19 cellular contexts compared by ENCODE assay signal in the genomic region with DNA sequence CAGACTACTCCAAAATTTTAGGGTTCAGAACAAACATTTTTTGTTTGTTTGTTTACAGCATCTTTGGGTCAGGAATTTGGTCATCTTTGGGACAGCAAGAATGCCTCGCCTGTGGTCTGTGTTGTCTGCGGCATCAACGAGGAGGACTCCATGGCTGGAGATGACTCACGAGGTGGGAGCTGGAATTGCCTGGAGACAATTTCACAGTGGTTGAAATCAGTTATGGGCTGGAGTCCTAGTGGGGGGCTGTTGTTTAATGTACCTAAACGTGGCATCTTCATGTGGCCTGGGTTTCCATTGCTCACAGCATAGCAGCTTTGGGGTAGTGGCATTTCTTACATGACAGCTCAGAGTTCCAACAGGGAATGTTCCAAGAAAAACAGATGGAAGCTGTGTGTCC.
DNase-seq lines count a peak whose midpoint lies in the region; ATAC-seq, FAIRE-seq and TF ChIP-seq lines count a peak whose summit lies in the region.
"Had no signal": no experiment of that assay in that cellular context is flagged by ENCODE, and none has a peak within 500 bp of the region (broad histone marks: within the 10 kb centered on the region; RNA-seq: fewer than 3 reads in every experiment).

No MANE protein-coding gene starts in this region.

- DNase-seq in EL (peak; percentile 46), RCC 7860 (ENCODE audit: low spot score) (peak; percentile 58), astrocyte of the spinal cord (ENCODE audit: low read depth, low spot score) (peak; percentile 69), urothelium cell line (ENCODE audit: low spot score) (peak; percentile 16), iPS-NIHi11 (ENCODE audit: low spot score) (no peak)
- DNase-seq in activated CD4-positive, alpha-beta T cell treated with anti-CD3 and anti-CD28 coated beads for 48 hours: no peak
- DNase-seq: AML-193, DMS79 treated with DMSO at 0.1 percent for 48 hours, GF-D8, HCEC 1CT, IMR-90, NCI-H1105, NCI-H1694, NCI-H2081 treated with DMSO at 0.1 percent for 48 hours, NCI-H446 treated with DMSO at 0.1 percent for 48 hours, OCI-M1 had no signal

- ATAC-seq in activated CD4-positive, CD25-positive, alpha-beta regulatory T cell treated with anti-CD3 and anti-CD28 coated beads, Interleukin-2, amount 50 U/mL, for 24 hours: no peak

- in situ Hi-C loops in astrocyte of the spinal cord (cut with HindIII; ENCODE audit: low sequenced_read_pairs): no loop called here

- H3K4me3 ChIP-seq in astrocyte of the spinal cord (ENCODE audit: low read depth, low read length): no peak overlapping the region

- peak; percentile 63 for FAIRE-seq in RCC 7860 (lab: Jason Lieb, UNC)
- FAIRE-seq in urothelium cell line (lab: Jason Lieb, UNC): no peak
- FAIRE-seq: GM19239, HTR-8/SVneo had no signal

- TF ChIP-seq CTCF in astrocyte of the spinal cord (IDR thresholded peaks at IDR 0.05; ENCODE audit: low read depth, low read length): no peak

Comparison
In these comparisons a context has a peak if more than half of its experiments do, and no peak if none do; other contexts are left out.
1. DNase-seq: peak in EL (single experiment), RCC 7860 (single experiment), astrocyte of the spinal cord (single experiment) and urothelium cell line (single experiment); none in iPS-NIHi11 (single experiment) and activated CD4-positive, alpha-beta T cell treated with anti-CD3 and anti-CD28 coated beads for 48 hours (single experiment).